ENCODE assay signal across 8 cellular contexts in genomic region chr3:184513276-184514150, GRCh38. TPM values are rescaled to one million over a fixed set of nuclear protein-coding genes. Genes with fewer than 3 reads are reported as not detected.
DNase-seq lines count a peak whose midpoint lies in the region; ATAC-seq and TF ChIP-seq lines count a peak whose summit lies in the region.

No MANE protein-coding gene starts in this region.

- H3K27ac Mint-ChIP-seq in immature natural killer cell, result no peak overlapping the region

- 5% methylated on average over 33 of the region's 69 CpGs for WGBS in mammary epithelial cell (ENCODE audit: low coverage, missing lambda C conversion rate)
- WGBS in smooth muscle cell (ENCODE audit: low lambda C conversion rate), result 7% methylated on average over 66 of the region's 69 CpGs

- peaks cover 22% of the 10 kb centered on the region for H3K27me3 ChIP-seq in WERI-Rb-1 (ENCODE audit: insufficient read depth, low read depth, severe bottlenecking)
- peaks cover 3% of the 10 kb centered on the region for H3K27me3 ChIP-seq in mammary epithelial cell (ENCODE audit: insufficient read depth, low read length)
- H3K27me3 ChIP-seq in smooth muscle cell (ENCODE audit: low read depth), result peaks cover 68% of the 10 kb centered on the region

- TF ChIP-seq CTCF in GM12875 (IDR thresholded peaks at IDR 0.05; ENCODE audit: borderline replicate concordance, insufficient read depth, low read depth, low read length) (peak; percentile 86), WERI-Rb-1 (IDR thresholded peaks at IDR 0.05; ENCODE audit: low read depth, low read length) (peak; percentile 85), mammary epithelial cell (conservative IDR thresholded peaks at IDR 0.05 in 1 of 2, IDR thresholded peaks at IDR 0.05 in 1 of 2; ENCODE audit: extremely low read depth in 1 of 2, insufficient read depth in 1 of 2, low read depth in 1 of 2, low read length in 2 of 2) (peak; percentile 63 to 85), smooth muscle cell (IDR thresholded peaks at IDR 0.05; ENCODE audit: borderline replicate concordance, insufficient read depth, poor library complexity, severe bottlenecking) (peak; percentile 84)

- ATAC-seq in HG03060 (IDR thresholded peaks at IDR 0.05; ENCODE audit: low read depth, unreplicated experiment), result peak; percentile 47
- no peak for ATAC-seq in GM21526 (IDR thresholded peaks at IDR 0.05; ENCODE audit: low FRiP score, unreplicated experiment)

- H3K4me3 Mint-ChIP-seq in immature natural killer cell, result peak overlapping the region; percentile 34 to 56 (median 53)

- CTCF ChIA-PET in mammary epithelial cell (lab: Charles Lee; ENCODE audit: low non-redundant PET), result interaction anchor here (0.5 to 1.1 kb wide), 5 partner anchors 10 to 150 kb away, joined by 3 to 9 read pairs (median 5); no protein-coding TSS in a partner anchor

- H3K4me3 ChIP-seq in GM12875 (ENCODE audit: low read depth, low read length), result no peak overlapping the region
- peak overlapping the region; percentile 60 for H3K4me3 ChIP-seq in WERI-Rb-1 (ENCODE audit: low read depth, low read length)
- H3K4me3 ChIP-seq in mammary epithelial cell (replicated peaks in 1 of 3; ENCODE audit: insufficient read depth in 1 of 3, low read depth in 2 of 3, low read length in 3 of 3), result peak overlapping the region; percentile 41 to 62 (median 54)
- H3K4me3 ChIP-seq in smooth muscle cell, result peak overlapping the region; percentile 46

- H3K79me2 ChIP-seq in mammary epithelial cell (ENCODE audit: insufficient read depth, low read length), result no peaks in the 10 kb centered on the region
- H3K79me2 ChIP-seq in smooth muscle cell (ENCODE audit: low read depth), result no peaks in the 10 kb centered on the region

- H3K36me3 ChIP-seq in WERI-Rb-1 (no peaks in the 10 kb centered on the region), mammary epithelial cell (ENCODE audit: insufficient read depth, low read length) (no peaks in the 10 kb centered on the region), smooth muscle cell (ENCODE audit: low read depth) (no peaks in the 10 kb centered on the region)

- H3F3A ChIP-seq in smooth muscle cell (ENCODE audit: low read depth), result no peaks in the 10 kb centered on the region

- peaks cover 20 to 29% (median 21%) of the 10 kb centered on the region in 3 donors for H3K27me3 Mint-ChIP-seq in immature natural killer cell (ENCODE audit: low read depth in 3 of 3)

- peaks cover 9 to 11% of the 10 kb centered on the region in 2 donors for H3K4me1 Mint-ChIP-seq in immature natural killer cell

- H2AFZ ChIP-seq in mammary epithelial cell (ENCODE audit: low read depth, low read length) (peak overlapping the region; percentile 94), smooth muscle cell (ENCODE audit: low read depth) (peak overlapping the region; percentile 83)

- H3K4me1 ChIP-seq in mammary epithelial cell (ENCODE audit: insufficient read depth, low read length) (peaks cover 6% of the 10 kb centered on the region), smooth muscle cell (ENCODE audit: low read depth) (no peaks in the 10 kb centered on the region)

- intact Hi-C loops in mammary epithelial cell (cut with micrococcal nuclease), result loop anchor here (1.0 kb wide), 4 partner anchors 28 to 142 kb away; no protein-coding TSS in a partner anchor

- H3K9ac ChIP-seq in mammary epithelial cell (ENCODE audit: insufficient read depth, low read length) (no peak overlapping the region), smooth muscle cell (ENCODE audit: low read depth) (no peak overlapping the region)

- H3K27ac ChIP-seq in WERI-Rb-1, result no peak overlapping the region
- H3K27ac ChIP-seq in mammary epithelial cell (ENCODE audit: insufficient read depth, low read depth, low read length), result no peak overlapping the region
- H3K27ac ChIP-seq in smooth muscle cell (ENCODE audit: low read depth), result no peak overlapping the region

- no peaks in the 10 kb centered on the region for H3K9me3 Mint-ChIP-seq in immature natural killer cell

- H3K4me2 ChIP-seq in mammary epithelial cell (ENCODE audit: insufficient read depth, low read depth, low read length) (peak overlapping the region; percentile 98), smooth muscle cell (peak overlapping the region; percentile 85)

- dilution Hi-C loops in mammary epithelial cell (cut with HindIII; ENCODE audit: low sequenced_read_pairs), result no loop called here

- peak; percentile 73 for DNase-seq in NCI-H2171 treated with DMSO at 0.1 percent for 48 hours (lab: John Stamatoyannopoulos, UW)
- peak; percentile 93 for DNase-seq in WERI-Rb-1
- peak; percentile 63 for DNase-seq in mammary epithelial cell
- DNase-seq in immature natural killer cell, result peak; percentile 64 to 76 (median 73)
- DNase-seq in smooth muscle cell (lab: John Stamatoyannopoulos, UW; ENCODE audit: unreplicated experiment), result peak; percentile 64

- no peaks in the 10 kb centered on the region for H4K20me1 ChIP-seq in mammary epithelial cell (ENCODE audit: insufficient read depth, low read length)
- H4K20me1 ChIP-seq in smooth muscle cell (ENCODE audit: low read depth), result no peaks in the 10 kb centered on the region

- no TSS peak for BruUV-seq in mammary epithelial cell (replicated peaks; lab: Mats Ljungman, UMichigan)

- no peaks in the 10 kb centered on the region for H3K36me3 Mint-ChIP-seq in immature natural killer cell

- in situ Hi-C loops in mammary epithelial cell (cut with MboI; ENCODE audit: low sequenced_read_pairs in 2 of 2), result no loop called here

- H3K9me3 ChIP-seq in WERI-Rb-1 (ENCODE audit: severe bottlenecking) (peaks cover 3% of the 10 kb centered on the region), mammary epithelial cell (replicated peaks; ENCODE audit: insufficient read depth, low read length) (no peaks in the 10 kb centered on the region), smooth muscle cell (replicated peaks; ENCODE audit: low read depth) (no peaks in the 10 kb centered on the region)

RNA-seq across cellular contexts. Expression of gene EPHB3, which starts 48.1 kb away (rescaled TPM):
- total RNA-seq in mammary epithelial cell, result 10 to 100 TPM; 17.6 to 45.2 TPM
- 8.2 TPM for polyA plus RNA-seq in mammary epithelial cell
- polyA minus RNA-seq in mammary epithelial cell, result 16.6 TPM
- polyA plus RNA-seq in immature natural killer cell, result 1 to 10 TPM in 1 of 3 donors, not detected in 2; 3.0 TPM
- 9.9 and 11.1 TPM in 2 replicates for total RNA-seq in smooth muscle cell
- 23.1 and 31.6 TPM in 2 replicates for polyA plus RNA-seq in smooth muscle cell
